Comparison of ENCODE assay signal across 8 cellular contexts in the genomic region with DNA sequence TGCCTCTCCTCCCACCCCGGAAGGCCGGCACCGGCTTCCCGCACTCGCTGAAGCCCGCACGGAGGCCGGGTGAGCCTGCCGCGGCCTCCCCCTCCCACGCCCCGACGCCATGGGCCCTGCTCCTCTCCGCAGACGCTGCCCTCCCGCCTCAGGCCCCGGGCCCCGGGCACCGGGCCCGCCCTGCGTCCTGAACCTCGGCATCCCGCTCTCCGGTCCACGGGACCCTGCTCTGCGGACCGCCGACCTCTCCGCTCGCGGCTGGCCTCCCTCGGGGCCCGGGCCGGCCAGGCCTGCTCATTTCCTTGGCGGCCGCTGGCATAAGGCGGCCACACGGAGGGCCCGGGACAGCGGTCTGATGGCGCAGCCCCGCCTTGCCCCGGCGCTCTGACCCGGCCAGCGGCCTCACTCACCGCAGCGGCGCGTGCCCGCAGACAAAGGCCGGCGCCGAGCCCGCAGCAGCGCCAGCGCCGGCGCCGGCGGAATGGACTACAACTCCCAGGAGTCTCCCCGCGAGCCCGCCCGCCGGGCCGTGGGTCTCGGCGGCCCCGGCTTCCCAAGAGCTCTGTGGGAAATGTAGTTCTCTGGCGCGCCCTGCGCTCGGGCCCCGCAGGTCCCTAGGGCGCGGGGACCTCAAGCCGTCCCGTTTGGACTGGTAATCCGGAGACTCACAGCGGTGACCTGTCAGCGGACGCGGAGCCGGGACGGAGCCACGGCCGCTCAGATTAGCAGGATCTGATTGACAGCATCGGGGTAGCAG. TPM values are rescaled to one million over a fixed set of nuclear protein-coding genes. Genes with fewer than 3 reads are reported as not detected.
DNase-seq lines count a peak whose midpoint lies in the region; ATAC-seq and TF ChIP-seq lines count a peak whose summit lies in the region.

A gene with protein sequence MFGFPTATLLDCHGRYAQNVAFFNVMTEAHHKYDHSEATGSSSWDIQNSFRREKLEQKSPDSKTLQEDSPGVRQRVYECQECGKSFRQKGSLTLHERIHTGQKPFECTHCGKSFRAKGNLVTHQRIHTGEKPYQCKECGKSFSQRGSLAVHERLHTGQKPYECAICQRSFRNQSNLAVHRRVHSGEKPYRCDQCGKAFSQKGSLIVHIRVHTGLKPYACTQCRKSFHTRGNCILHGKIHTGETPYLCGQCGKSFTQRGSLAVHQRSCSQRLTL (minus strand): TSS at position 490 of the 757 bp plus-strand sequence. CDS start 2,748 bp downstream, outside the sequence.

- no peaks in the 10 kb centered on the region for H3K4me1 ChIP-seq in HUES6 (ENCODE audit: control insufficient read depth, insufficient read depth, low read length)

- H3K9ac ChIP-seq in HUES6 (ENCODE audit: low read length): peak within 1 kb of the TSS; percentile 75

- H3K4me3 ChIP-seq in HUES6 (ENCODE audit: low read depth, low read length) (peak within 1 kb of the TSS; percentile 64), fibroblast of pulmonary artery (replicated peaks; ENCODE audit: low read depth, low read length) (peak within 1 kb of the TSS; percentile 63)

- peaks cover 40% of the 10 kb centered on the region for H3K9me3 ChIP-seq in HUES6 (ENCODE audit: control insufficient read depth, insufficient read depth, low read depth, low read length)

- peaks cover 41% of the 10 kb centered on the region for H3K36me3 Mint-ChIP-seq in activated T-helper 2 cell treated with anti-CD3 and anti-CD28 coated beads, Interferon-gamma antibody, Interleukin-2, Interleukin-4, amounts not matched to agents 10 μg/mL and 5 μg/mL and 100 μg/mL, durations not matched to agents 14 hours and 24 hours and 36 hours (ENCODE audit: low read depth)
- peaks cover 32% of the 10 kb centered on the region for H3K36me3 Mint-ChIP-seq in natural killer cell treated with Interleukin-12 subunit alpha and Interleukin-12 subunit beta and Interleukin-15 and Interleukin-18, amount 100 ng/mL, for 72 hours

- peaks cover 40% of the 10 kb centered on the region for H3K9me3 Mint-ChIP-seq in activated T-helper 2 cell treated with anti-CD3 and anti-CD28 coated beads, Interferon-gamma antibody, Interleukin-2, Interleukin-4, amounts not matched to agents 10 μg/mL and 5 μg/mL and 100 μg/mL, durations not matched to agents 14 hours and 24 hours and 36 hours
- peaks cover 19% of the 10 kb centered on the region for H3K9me3 Mint-ChIP-seq in natural killer cell treated with Interleukin-12 subunit alpha and Interleukin-12 subunit beta and Interleukin-15 and Interleukin-18, amount 100 ng/mL, for 72 hours

- H3K4me1 Mint-ChIP-seq in activated T-helper 2 cell treated with anti-CD3 and anti-CD28 coated beads, Interferon-gamma antibody, Interleukin-2, Interleukin-4, amounts not matched to agents 10 μg/mL and 5 μg/mL and 100 μg/mL, durations not matched to agents 14 hours and 24 hours and 36 hours (ENCODE audit: low read depth): peaks cover 10% of the 10 kb centered on the region
- peaks cover 11 to 17% of the 10 kb centered on the region in 2 donors for H3K4me1 Mint-ChIP-seq in natural killer cell treated with Interleukin-12 subunit alpha and Interleukin-12 subunit beta and Interleukin-15 and Interleukin-18, amount 100 ng/mL, for 72 hours (ENCODE audit: low read depth in 2 of 2)

- peak; percentile 100 for ATAC-seq in GM21515 (IDR thresholded peaks at IDR 0.05; ENCODE audit: unreplicated experiment)
- peak; percentile 97 to 99 for ATAC-seq in natural killer cell treated with Interleukin-12 subunit alpha and Interleukin-12 subunit beta and Interleukin-15 and Interleukin-18, amount 100 ng/mL, for 72 hours

- H3K27ac Mint-ChIP-seq in activated T-helper 2 cell treated with anti-CD3 and anti-CD28 coated beads, Interferon-gamma antibody, Interleukin-2, Interleukin-4, amounts not matched to agents 10 μg/mL and 5 μg/mL and 100 μg/mL, durations not matched to agents 14 hours and 24 hours and 36 hours: peak within 1 kb of the TSS; percentile 72
- H3K27ac Mint-ChIP-seq in natural killer cell treated with Interleukin-12 subunit alpha and Interleukin-12 subunit beta and Interleukin-15 and Interleukin-18, amount 100 ng/mL, for 72 hours: peak within 1 kb of the TSS; percentile 53 to 95

- H3K36me3 ChIP-seq in HUES6 (ENCODE audit: control insufficient read depth, insufficient read depth, low read length): peaks cover 28% of the 10 kb centered on the region

- no peak within 1 kb of the TSS for H3K27ac ChIP-seq in HUES6 (ENCODE audit: low read depth, low read length)

- peaks cover 24% of the 10 kb centered on the region for H3K27me3 ChIP-seq in HUES6 (ENCODE audit: control insufficient read depth, insufficient read depth, low read length)

- intact Hi-C loops in activated T-helper 2 cell treated with anti-CD3 and anti-CD28 coated beads, Interferon-gamma antibody, Interleukin-2, Interleukin-4, amounts not matched to agents 10 μg/mL and 5 μg/mL and 100 μg/mL, durations not matched to agents 14 hours and 24 hours and 36 hours (cut with micrococcal nuclease): loop anchor here (1.0 to 2.0 kb wide), 3 partner anchors 42 to 74 kb away; a partner anchor contains a TSS

- H3K4me3 Mint-ChIP-seq in activated T-helper 2 cell treated with anti-CD3 and anti-CD28 coated beads, Interferon-gamma antibody, Interleukin-2, Interleukin-4, amounts not matched to agents 10 μg/mL and 5 μg/mL and 100 μg/mL, durations not matched to agents 14 hours and 24 hours and 36 hours (ENCODE audit: low read depth): peak within 1 kb of the TSS; percentile 82
- H3K4me3 Mint-ChIP-seq in natural killer cell treated with Interleukin-12 subunit alpha and Interleukin-12 subunit beta and Interleukin-15 and Interleukin-18, amount 100 ng/mL, for 72 hours: peak within 1 kb of the TSS; percentile 94

- TF ChIP-seq CTCF in fibroblast of pulmonary artery (IDR thresholded peaks at IDR 0.05; ENCODE audit: low read length, missing control alignments): no peak

- DNase-seq in DMS153 treated with DMSO at 0.1 percent for 48 hours (lab: John Stamatoyannopoulos, UW; ENCODE audit: unreplicated experiment) (peak; percentile 46), RPMI8226 (peak; percentile 69), fibroblast of pulmonary artery (ENCODE audit: low read depth) (peak; percentile 86)
- DNase-seq in activated T-helper 2 cell treated with anti-CD3 and anti-CD28 coated beads, Interferon-gamma antibody, Interleukin-2, Interleukin-4, amounts not matched to agents 10 μg/mL and 5 μg/mL and 100 μg/mL, durations not matched to agents 14 hours and 24 hours and 36 hours (ENCODE audit: low spot score): peak; percentile 74
- peak; percentile 87 for DNase-seq in natural killer cell treated with Interleukin-12 subunit alpha and Interleukin-12 subunit beta and Interleukin-15 and Interleukin-18, amount 100 ng/mL, for 72 hours (ENCODE audit: low spot score)
- DNase-seq in stimulated activated naive CD4-positive, alpha-beta T cell (lab: John Stamatoyannopoulos, UW): peak; percentile 69 to 85 (median 74)

- peaks cover 6% of the 10 kb centered on the region for H3K27me3 Mint-ChIP-seq in activated T-helper 2 cell treated with anti-CD3 and anti-CD28 coated beads, Interferon-gamma antibody, Interleukin-2, Interleukin-4, amounts not matched to agents 10 μg/mL and 5 μg/mL and 100 μg/mL, durations not matched to agents 14 hours and 24 hours and 36 hours (ENCODE audit: low read depth)
- peaks cover 1 to 4% of the 10 kb centered on the region in 2 donors for H3K27me3 Mint-ChIP-seq in natural killer cell treated with Interleukin-12 subunit alpha and Interleukin-12 subunit beta and Interleukin-15 and Interleukin-18, amount 100 ng/mL, for 72 hours

RNA-seq across cellular contexts. Expression of the gene that starts here (rescaled TPM):
- 12.1 and 12.9 TPM in 2 replicates for total RNA-seq in activated T-helper 2 cell treated with anti-CD3 and anti-CD28 coated beads, Interferon-gamma antibody, Interleukin-2, Interleukin-4, amounts not matched to agents 10 μg/mL and 5 μg/mL and 100 μg/mL, durations not matched to agents 14 hours and 24 hours and 36 hours
- 10 to 100 TPM in 1 of 2 donors, 1 to 10 TPM in 1; 4.9 to 12.4 TPM for total RNA-seq in natural killer cell treated with Interleukin-12 subunit alpha and Interleukin-12 subunit beta and Interleukin-15 and Interleukin-18, amount 100 ng/mL, for 72 hours
